1 cellular context compared by ENCODE assay signal in the genomic region with DNA sequence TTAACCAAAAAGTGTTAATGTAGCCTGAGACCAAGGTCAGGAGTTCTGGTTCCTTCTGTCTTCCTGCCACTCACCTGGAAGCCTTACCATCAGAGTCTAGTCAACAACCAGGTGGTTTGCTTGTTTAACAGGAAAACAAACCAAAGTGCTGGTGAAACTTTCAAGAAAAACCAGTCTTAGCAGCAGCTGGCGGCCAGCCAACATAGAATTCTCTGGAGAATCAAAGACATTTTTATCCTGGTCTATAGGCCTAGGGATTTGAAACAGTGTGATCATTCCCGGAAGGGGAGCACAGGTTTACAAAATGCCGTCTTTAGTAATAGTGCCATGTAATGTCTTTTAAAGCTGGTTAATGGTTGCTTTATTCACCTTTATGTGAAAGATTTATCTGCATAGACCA.
TF ChIP-seq lines count a peak whose summit lies in the region.

No MANE protein-coding gene starts in this region.

TF ChIP-seq in K562, 482 proteins besides CTCF, POLR2A, EP300 and RAD21:
- no peak for TF ChIP-seq CUX1 (CRISPR knock-in tag; IDR thresholded peaks at IDR 0.05)
- TF ChIP-seq TAL1 (IDR thresholded peaks at IDR 0.05) = peak; percentile 49; the same call in 1 of the 2 replicates
- no peak for TF ChIP-seq STAT5B (CRISPR knock-in tag; IDR thresholded peaks at IDR 0.05)
- TF ChIP-seq TCFL5 (CRISPR knock-in tag; conservative IDR thresholded peaks at IDR 0.05) = no peak
- no peak for TF ChIP-seq PATZ1 (CRISPR knock-in tag; IDR thresholded peaks at IDR 0.05; ENCODE audit: borderline replicate concordance)
- peak; percentile 74 for TF ChIP-seq NFIC (IDR thresholded peaks at IDR 0.05)
- TF ChIP-seq, protein P1, sequence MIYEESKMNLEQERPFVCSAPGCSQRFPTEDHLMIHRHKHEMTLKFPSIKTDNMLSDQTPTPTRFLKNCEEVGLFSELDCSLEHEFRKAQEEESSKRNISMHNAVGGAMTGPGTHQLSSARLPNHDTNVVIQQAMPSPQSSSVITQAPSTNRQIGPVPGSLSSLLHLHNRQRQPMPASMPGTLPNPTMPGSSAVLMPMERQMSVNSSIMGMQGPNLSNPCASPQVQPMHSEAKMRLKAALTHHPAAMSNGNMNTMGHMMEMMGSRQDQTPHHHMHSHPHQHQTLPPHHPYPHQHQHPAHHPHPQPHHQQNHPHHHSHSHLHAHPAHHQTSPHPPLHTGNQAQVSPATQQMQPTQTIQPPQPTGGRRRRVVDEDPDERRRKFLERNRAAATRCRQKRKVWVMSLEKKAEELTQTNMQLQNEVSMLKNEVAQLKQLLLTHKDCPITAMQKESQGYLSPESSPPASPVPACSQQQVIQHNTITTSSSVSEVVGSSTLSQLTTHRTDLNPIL (CRISPR knock-in tag; IDR thresholded peaks at IDR 0.05) = no peak
